ENCODE assay signal across 9 cellular contexts in genomic region chr4:127856485-127857447, GRCh38. TPM values are rescaled to one million over a fixed set of nuclear protein-coding genes. Genes with fewer than 3 reads are reported as not detected.
DNase-seq lines count a peak whose midpoint lies in the region; ATAC-seq and TF ChIP-seq lines count a peak whose summit lies in the region.
"Had no signal": no experiment of that assay in that cellular context is flagged by ENCODE, and none has a peak within 500 bp of the region (broad histone marks: within the 10 kb centered on the region; RNA-seq: fewer than 3 reads in every experiment).

No MANE protein-coding gene starts in this region.

- ATAC-seq in GM18498 (IDR thresholded peaks at IDR 0.05; ENCODE audit: unreplicated experiment) (peak; percentile 88), HCT116 (no peak), PC-3 (peak; percentile 43; the same call in 1 of the 2 replicates)
- ATAC-seq in CD4-positive, alpha-beta T cell (ENCODE audit: poor library complexity), result no peak

- CTCF ChIA-PET in HCT116 (lab: Charles Lee) (no interaction called here), PC-3 (lab: Charles Lee) (no interaction called here)
- CTCF ChIA-PET in CD4-positive, alpha-beta T cell (lab: Charles Lee), result no interaction called here

- H3F3A ChIP-seq in PC-3 (ENCODE audit: low read length, unreplicated experiment), result no peaks in the 10 kb centered on the region

- no peaks in the 10 kb centered on the region for H3K36me3 ChIP-seq in HCT116 (ENCODE audit: control insufficient read depth in 1 of 2, insufficient read depth in 2 of 2, low read length in 2 of 2)
- H3K36me3 ChIP-seq in PC-3 (ENCODE audit: low read depth, low read length), result no peaks in the 10 kb centered on the region
- no peaks in the 10 kb centered on the region for H3K36me3 ChIP-seq in kidney epithelial cell (ENCODE audit: control insufficient read depth, insufficient read depth, low read length)
- H3K36me3 ChIP-seq in H7 (replicated peaks; ENCODE audit: control insufficient read depth, insufficient read depth, low read length), result no peaks in the 10 kb centered on the region
- H3K36me3 ChIP-seq: thoracic aorta had no signal

- RAD21 ChIA-PET in HCT116 (lab: Charles Lee; ENCODE audit: low non-redundant PET in 1 of 2, low total read pairs in 2 of 2, uncharacterized antibody in 2 of 2, unreplicated experiment in 2 of 2), result no interaction called here

- H4K20me1 ChIP-seq in HCT116 (ENCODE audit: insufficient read depth) (no peaks in the 10 kb centered on the region), PC-3 (ENCODE audit: low read length) (no peaks in the 10 kb centered on the region)

- H3K4me1 ChIP-seq in HCT116 (ENCODE audit: control insufficient read depth in 1 of 2, insufficient read depth in 2 of 2, low read length in 2 of 2), result peaks cover 0 to 11% of the 10 kb centered on the region in 2 experiments; a peak in 2 of 4 replicates
- H3K4me1 ChIP-seq in PC-3 (ENCODE audit: insufficient read depth, low read length), result peaks cover 6% of the 10 kb centered on the region

- H3K4me3 ChIP-seq in HCT116 (replicated peaks in 1 of 2; ENCODE audit: low read depth in 1 of 2, low read length in 2 of 2) (no peak overlapping the region), PC-3 (ENCODE audit: low read length) (no peak overlapping the region), kidney epithelial cell (ENCODE audit: low read depth, low read length) (no peak overlapping the region), H7 (ENCODE audit: insufficient read depth, low read depth, low read length) (no peak overlapping the region)
- H3K4me3 ChIP-seq: thoracic aorta had no signal

- H3K27ac Mint-ChIP-seq in CD4-positive, alpha-beta T cell, result no peak overlapping the region
- H3K27ac Mint-ChIP-seq in progenitor cell of endocrine pancreas, result no peak overlapping the region

- peak overlapping the region; percentile 38 for H3K4me2 ChIP-seq in HCT116 (ENCODE audit: low read length)
- H3K4me2 ChIP-seq in PC-3 (ENCODE audit: low read length), result peak overlapping the region; percentile 22; the same call in 1 of the 2 replicates

- peaks cover 23% of the 10 kb centered on the region for H3K9me3 Mint-ChIP-seq in CD4-positive, alpha-beta T cell
- H3K9me3 Mint-ChIP-seq in progenitor cell of endocrine pancreas (ENCODE audit: low read depth), result peaks cover 26% of the 10 kb centered on the region

- POLR2A ChIA-PET in HCT116 (lab: Charles Lee) (no interaction called here), PC-3 (lab: Charles Lee; ENCODE audit: unreplicated experiment) (interaction anchor here (0.6 kb wide), 1 partner anchor 224 kb away, joined by 8 read pairs; the partner anchor contains the start of gene INTU)
- POLR2A ChIA-PET in CD4-positive, alpha-beta T cell (lab: Charles Lee), result no interaction called here

- H3K27me3 ChIP-seq in HCT116 (ENCODE audit: insufficient read depth, low read length) (no peaks in the 10 kb centered on the region), PC-3 (ENCODE audit: low read length) (no peaks in the 10 kb centered on the region), kidney epithelial cell (ENCODE audit: control insufficient read depth, insufficient read depth, low read length) (no peaks in the 10 kb centered on the region), H7 (ENCODE audit: control insufficient read depth, insufficient read depth, low read length) (no peaks in the 10 kb centered on the region)
- H3K27me3 ChIP-seq in CD4-positive, alpha-beta T cell (ENCODE audit: control insufficient read depth, insufficient read depth, low read length), result no peaks in the 10 kb centered on the region

- no peaks in the 10 kb centered on the region for H3K27me3 Mint-ChIP-seq in CD4-positive, alpha-beta T cell
- no peaks in the 10 kb centered on the region for H3K27me3 Mint-ChIP-seq in progenitor cell of endocrine pancreas

- no peaks in the 10 kb centered on the region for H3K9me2 ChIP-seq in HCT116 (ENCODE audit: insufficient read depth)
- H3K9me2 ChIP-seq in PC-3 (replicated peaks; ENCODE audit: low read length), result no peaks in the 10 kb centered on the region

- TF ChIP-seq CTCF in HCT116 (IDR thresholded peaks at IDR 0.05 in 2 of 3, conservative IDR thresholded peaks at IDR 0.05 in 1 of 3; ENCODE audit: borderline replicate concordance in 1 of 3, insufficient read depth in 1 of 3, low read depth in 2 of 3, low read length in 2 of 3) (no peak), PC-3 (conservative IDR thresholded peaks at IDR 0.05; ENCODE audit: low read depth, low read length) (no peak), kidney epithelial cell (IDR thresholded peaks at IDR 0.05; ENCODE audit: insufficient read depth, low read length, poor library complexity, severe bottlenecking) (no peak), progenitor cell of endocrine pancreas (IDR thresholded peaks at IDR 0.05; ENCODE audit: unreplicated experiment) (no peak)
- no peak for TF ChIP-seq CTCF in CD4-positive, alpha-beta T cell (IDR thresholded peaks at IDR 0.05)

- no peak for TF ChIP-seq RAD21 in HCT116 (IDR thresholded peaks at IDR 0.05; ENCODE audit: low read depth)

- H3K79me2 ChIP-seq in HCT116 (ENCODE audit: insufficient read depth, low read length) (peaks cover 23% of the 10 kb centered on the region), PC-3 (ENCODE audit: low read length) (no peaks in the 10 kb centered on the region)

- H2AFZ ChIP-seq in HCT116 (ENCODE audit: low read depth, low read length, poor library complexity, severe bottlenecking), result no peak overlapping the region
- no peak overlapping the region for H2AFZ ChIP-seq in PC-3 (ENCODE audit: low read length)

- H3K9me3 ChIP-seq in HCT116 (ENCODE audit: control insufficient read depth in 1 of 2, insufficient read depth in 1 of 2, low read depth in 1 of 2, low read length in 2 of 2) (no peaks in the 10 kb centered on the region; a peak in 1 of 4 replicates), PC-3 (ENCODE audit: low read length) (no peaks in the 10 kb centered on the region)
- peaks cover 10% of the 10 kb centered on the region for H3K9me3 ChIP-seq in CD4-positive, alpha-beta T cell (ENCODE audit: control insufficient read depth, low read length)

- no peak for DNase-seq in HCT116 (ENCODE audit: low read depth, low spot score)
- peak; percentile 56 for DNase-seq in PC-3
- DNase-seq in kidney epithelial cell (ENCODE audit: low read depth), result peak; percentile 38
- DNase-seq in CD4-positive, alpha-beta T cell, result no peak
- no peak for DNase-seq in H7
- DNase-seq in progenitor cell of endocrine pancreas (ENCODE audit: low spot score, unreplicated experiment), result no peak
- no peak for DNase-seq in SKM-1 treated with dmso at 0.1 percent for 144 hours (lab: John Stamatoyannopoulos, UW; ENCODE audit: unreplicated experiment)

- H3K4me1 Mint-ChIP-seq in CD4-positive, alpha-beta T cell (ENCODE audit: low read depth), result no peaks in the 10 kb centered on the region
- peaks cover 3% of the 10 kb centered on the region for H3K4me1 Mint-ChIP-seq in progenitor cell of endocrine pancreas (ENCODE audit: low read depth)

- no peak overlapping the region for H3K9ac ChIP-seq in HCT116 (ENCODE audit: low read length)
- no peak overlapping the region for H3K9ac ChIP-seq in PC-3 (ENCODE audit: low read length)

- H3K4me3 Mint-ChIP-seq in CD4-positive, alpha-beta T cell, result no peak overlapping the region
- no peak overlapping the region for H3K4me3 Mint-ChIP-seq in progenitor cell of endocrine pancreas (ENCODE audit: low read depth)

- H3K27ac ChIP-seq in HCT116 (ENCODE audit: low read depth, low read length), result no peak overlapping the region
- H3K27ac ChIP-seq in PC-3 (ENCODE audit: low read length), result no peak overlapping the region
- no peak overlapping the region for H3K27ac ChIP-seq in CD4-positive, alpha-beta T cell (ENCODE audit: low read depth, low read length)
- H3K27ac ChIP-seq: thoracic aorta had no signal

- BruUV-seq in HCT116 (replicated peaks; lab: Mats Ljungman, UMichigan) (no TSS peak), PC-3 (replicated peaks; lab: Mats Ljungman, UMichigan) (no TSS peak)

- no peak for TF ChIP-seq POLR2A in HCT116 (IDR thresholded peaks at IDR 0.05; ENCODE audit: borderline replicate concordance, extremely low read depth, insufficient read depth, insufficient read length)

- H3K36me3 Mint-ChIP-seq in CD4-positive, alpha-beta T cell (ENCODE audit: low read depth), result peaks cover 77% of the 10 kb centered on the region
- H3K36me3 Mint-ChIP-seq in progenitor cell of endocrine pancreas (ENCODE audit: insufficient read depth), result peaks cover 18% of the 10 kb centered on the region

- intact Hi-C loops in HCT116 (cut with micrococcal nuclease), result no loop called here
- intact Hi-C loops in PC-3 (cut with micrococcal nuclease), result no loop called here
- intact Hi-C loops in CD4-positive, alpha-beta T cell (cut with DNase I, micrococcal nuclease), result no loop called here

TF ChIP-seq in HCT116, 20 proteins besides CTCF, POLR2A, EP300 and RAD21 (continues in another document):
- no peak for TF ChIP-seq MAX (IDR thresholded peaks at IDR 0.05)
- no peak for TF ChIP-seq FOSL1 (IDR thresholded peaks at IDR 0.05; ENCODE audit: low read depth)
- TF ChIP-seq EZH2phosphoT487 (IDR thresholded peaks at IDR 0.05; ENCODE audit: borderline replicate concordance), result no peak
- no peak for TF ChIP-seq EZH2 (IDR thresholded peaks at IDR 0.05)
- no peak for TF ChIP-seq SP1 (IDR thresholded peaks at IDR 0.05; ENCODE audit: low read depth)
- TF ChIP-seq SIN3A (IDR thresholded peaks at IDR 0.05; ENCODE audit: low read depth), result no peak
- TF ChIP-seq YY1 (IDR thresholded peaks at IDR 0.05; ENCODE audit: extremely low read depth, insufficient replicate concordance, low read depth, low read length), result no peak
- TF ChIP-seq ZNF274 (IDR thresholded peaks at IDR 0.05; ENCODE audit: low read depth, low read length), result no peak
- no peak for TF ChIP-seq JUND (IDR thresholded peaks at IDR 0.05)
- TF ChIP-seq CEBPB (IDR thresholded peaks at IDR 0.05; ENCODE audit: low read depth), result no peak
- TF ChIP-seq EGR1 (IDR thresholded peaks at IDR 0.05; ENCODE audit: low read depth), result no peak
- no peak for TF ChIP-seq TCF7L2 (IDR thresholded peaks at IDR 0.05; ENCODE audit: borderline replicate concordance, extremely low read depth, insufficient read depth, insufficient read length)

RNA-seq across cellular contexts. Expression of gene PLK4, which starts 23.9 kb away (rescaled TPM):
- total RNA-seq in HCT116 (2021; ENCODE audit: unreplicated experiment), result 34.8 TPM
- 13.9 and 23.6 TPM in 2 replicates for polyA plus RNA-seq in HCT116 (2012)
- total RNA-seq in PC-3 (2014; rRNA removed), result 42.5 and 54.5 TPM in 2 replicates
- 4.9 and 5.4 TPM in 2 replicates for total RNA-seq in kidney epithelial cell
- total RNA-seq in CD4-positive, alpha-beta T cell, result 1 to 10 TPM; 2.7 to 3.4 TPM
- 24.1 and 33.8 TPM in 2 replicates for total RNA-seq in H7 (2014; rRNA removed; shearing (Covaris generic))
- 21.7 and 24.7 TPM in 2 replicates for total RNA-seq in progenitor cell of endocrine pancreas

Comparison
In these comparisons a context has a peak if more than half of its experiments do, and no peak if none do; other contexts are left out.
1. ATAC-seq: peak in GM18498 (single experiment) and PC-3 (single experiment); none in HCT116 (single experiment) and CD4-positive, alpha-beta T cell (single experiment).
2. DNase-seq: peak in PC-3 (single experiment) and kidney epithelial cell (single experiment); none in HCT116 (single experiment), CD4-positive, alpha-beta T cell (0 of 10), H7 (single experiment), progenitor cell of endocrine pancreas (single experiment) and SKM-1 treated with dmso at 0.1 percent for 144 hours (single experiment).